1 cellular context compared by ENCODE assay signal in the genomic region with DNA sequence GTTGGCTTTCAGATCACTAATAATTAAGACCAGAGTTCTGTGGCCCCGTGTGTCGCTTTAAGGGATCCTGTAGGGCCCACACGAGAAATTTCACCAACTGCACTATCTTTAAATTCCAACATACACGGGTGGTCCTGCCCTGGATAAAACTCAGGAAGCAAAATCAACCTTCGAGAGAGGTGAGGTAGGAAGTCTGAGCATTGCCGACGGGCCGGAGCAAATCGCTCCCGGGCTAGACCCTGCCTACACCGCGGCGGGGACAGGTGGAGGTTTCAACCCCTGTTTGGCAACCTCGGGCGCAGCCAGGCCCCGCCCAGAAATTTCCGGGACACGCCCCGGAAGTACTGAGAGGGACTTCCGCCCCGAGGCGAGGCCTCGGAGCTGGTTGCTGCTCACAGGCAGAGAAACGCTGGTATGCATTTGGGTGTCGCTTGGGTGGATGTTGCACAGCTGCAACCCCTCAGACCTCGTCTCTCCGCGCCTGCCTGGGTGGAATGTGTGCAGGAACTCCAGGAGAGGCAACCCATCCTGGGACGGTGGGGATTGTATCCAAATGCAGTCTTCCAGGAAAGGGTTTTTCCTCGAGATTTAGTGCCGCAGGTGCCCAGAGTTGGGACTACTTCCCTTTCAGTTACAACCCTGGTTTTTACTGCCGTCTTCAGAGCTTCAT.
TF ChIP-seq lines count a peak whose summit lies in the region.

No MANE protein-coding gene starts in this region.

TF ChIP-seq in K562, 482 proteins besides CTCF, POLR2A, EP300 and RAD21 (continued from another document and continues in another):
- TF ChIP-seq, protein P1, sequence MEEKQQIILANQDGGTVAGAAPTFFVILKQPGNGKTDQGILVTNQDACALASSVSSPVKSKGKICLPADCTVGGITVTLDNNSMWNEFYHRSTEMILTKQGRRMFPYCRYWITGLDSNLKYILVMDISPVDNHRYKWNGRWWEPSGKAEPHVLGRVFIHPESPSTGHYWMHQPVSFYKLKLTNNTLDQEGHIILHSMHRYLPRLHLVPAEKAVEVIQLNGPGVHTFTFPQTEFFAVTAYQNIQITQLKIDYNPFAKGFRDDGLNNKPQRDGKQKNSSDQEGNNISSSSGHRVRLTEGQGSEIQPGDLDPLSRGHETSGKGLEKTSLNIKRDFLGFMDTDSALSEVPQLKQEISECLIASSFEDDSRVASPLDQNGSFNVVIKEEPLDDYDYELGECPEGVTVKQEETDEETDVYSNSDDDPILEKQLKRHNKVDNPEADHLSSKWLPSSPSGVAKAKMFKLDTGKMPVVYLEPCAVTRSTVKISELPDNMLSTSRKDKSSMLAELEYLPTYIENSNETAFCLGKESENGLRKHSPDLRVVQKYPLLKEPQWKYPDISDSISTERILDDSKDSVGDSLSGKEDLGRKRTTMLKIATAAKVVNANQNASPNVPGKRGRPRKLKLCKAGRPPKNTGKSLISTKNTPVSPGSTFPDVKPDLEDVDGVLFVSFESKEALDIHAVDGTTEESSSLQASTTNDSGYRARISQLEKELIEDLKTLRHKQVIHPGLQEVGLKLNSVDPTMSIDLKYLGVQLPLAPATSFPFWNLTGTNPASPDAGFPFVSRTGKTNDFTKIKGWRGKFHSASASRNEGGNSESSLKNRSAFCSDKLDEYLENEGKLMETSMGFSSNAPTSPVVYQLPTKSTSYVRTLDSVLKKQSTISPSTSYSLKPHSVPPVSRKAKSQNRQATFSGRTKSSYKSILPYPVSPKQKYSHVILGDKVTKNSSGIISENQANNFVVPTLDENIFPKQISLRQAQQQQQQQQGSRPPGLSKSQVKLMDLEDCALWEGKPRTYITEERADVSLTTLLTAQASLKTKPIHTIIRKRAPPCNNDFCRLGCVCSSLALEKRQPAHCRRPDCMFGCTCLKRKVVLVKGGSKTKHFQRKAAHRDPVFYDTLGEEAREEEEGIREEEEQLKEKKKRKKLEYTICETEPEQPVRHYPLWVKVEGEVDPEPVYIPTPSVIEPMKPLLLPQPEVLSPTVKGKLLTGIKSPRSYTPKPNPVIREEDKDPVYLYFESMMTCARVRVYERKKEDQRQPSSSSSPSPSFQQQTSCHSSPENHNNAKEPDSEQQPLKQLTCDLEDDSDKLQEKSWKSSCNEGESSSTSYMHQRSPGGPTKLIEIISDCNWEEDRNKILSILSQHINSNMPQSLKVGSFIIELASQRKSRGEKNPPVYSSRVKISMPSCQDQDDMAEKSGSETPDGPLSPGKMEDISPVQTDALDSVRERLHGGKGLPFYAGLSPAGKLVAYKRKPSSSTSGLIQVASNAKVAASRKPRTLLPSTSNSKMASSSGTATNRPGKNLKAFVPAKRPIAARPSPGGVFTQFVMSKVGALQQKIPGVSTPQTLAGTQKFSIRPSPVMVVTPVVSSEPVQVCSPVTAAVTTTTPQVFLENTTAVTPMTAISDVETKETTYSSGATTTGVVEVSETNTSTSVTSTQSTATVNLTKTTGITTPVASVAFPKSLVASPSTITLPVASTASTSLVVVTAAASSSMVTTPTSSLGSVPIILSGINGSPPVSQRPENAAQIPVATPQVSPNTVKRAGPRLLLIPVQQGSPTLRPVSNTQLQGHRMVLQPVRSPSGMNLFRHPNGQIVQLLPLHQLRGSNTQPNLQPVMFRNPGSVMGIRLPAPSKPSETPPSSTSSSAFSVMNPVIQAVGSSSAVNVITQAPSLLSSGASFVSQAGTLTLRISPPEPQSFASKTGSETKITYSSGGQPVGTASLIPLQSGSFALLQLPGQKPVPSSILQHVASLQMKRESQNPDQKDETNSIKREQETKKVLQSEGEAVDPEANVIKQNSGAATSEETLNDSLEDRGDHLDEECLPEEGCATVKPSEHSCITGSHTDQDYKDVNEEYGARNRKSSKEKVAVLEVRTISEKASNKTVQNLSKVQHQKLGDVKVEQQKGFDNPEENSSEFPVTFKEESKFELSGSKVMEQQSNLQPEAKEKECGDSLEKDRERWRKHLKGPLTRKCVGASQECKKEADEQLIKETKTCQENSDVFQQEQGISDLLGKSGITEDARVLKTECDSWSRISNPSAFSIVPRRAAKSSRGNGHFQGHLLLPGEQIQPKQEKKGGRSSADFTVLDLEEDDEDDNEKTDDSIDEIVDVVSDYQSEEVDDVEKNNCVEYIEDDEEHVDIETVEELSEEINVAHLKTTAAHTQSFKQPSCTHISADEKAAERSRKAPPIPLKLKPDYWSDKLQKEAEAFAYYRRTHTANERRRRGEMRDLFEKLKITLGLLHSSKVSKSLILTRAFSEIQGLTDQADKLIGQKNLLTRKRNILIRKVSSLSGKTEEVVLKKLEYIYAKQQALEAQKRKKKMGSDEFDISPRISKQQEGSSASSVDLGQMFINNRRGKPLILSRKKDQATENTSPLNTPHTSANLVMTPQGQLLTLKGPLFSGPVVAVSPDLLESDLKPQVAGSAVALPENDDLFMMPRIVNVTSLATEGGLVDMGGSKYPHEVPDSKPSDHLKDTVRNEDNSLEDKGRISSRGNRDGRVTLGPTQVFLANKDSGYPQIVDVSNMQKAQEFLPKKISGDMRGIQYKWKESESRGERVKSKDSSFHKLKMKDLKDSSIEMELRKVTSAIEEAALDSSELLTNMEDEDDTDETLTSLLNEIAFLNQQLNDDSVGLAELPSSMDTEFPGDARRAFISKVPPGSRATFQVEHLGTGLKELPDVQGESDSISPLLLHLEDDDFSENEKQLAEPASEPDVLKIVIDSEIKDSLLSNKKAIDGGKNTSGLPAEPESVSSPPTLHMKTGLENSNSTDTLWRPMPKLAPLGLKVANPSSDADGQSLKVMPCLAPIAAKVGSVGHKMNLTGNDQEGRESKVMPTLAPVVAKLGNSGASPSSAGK (IDR thresholded peaks at IDR 0.05): peak; percentile 74
- 0 out of 2 replicates have a peak, but pooled peaks have one; percentile 4 for TF ChIP-seq NFIC (IDR thresholded peaks at IDR 0.05)
- TF ChIP-seq CHAMP1 (IDR thresholded peaks at IDR 0.05): peak; percentile 36; the same call in 1 of the 2 replicates
- TF ChIP-seq ZBTB17 (CRISPR knock-in tag; IDR thresholded peaks at IDR 0.05): 0 out of 2 replicates have a peak, but pooled peaks have one; percentile 48
- TF ChIP-seq, protein P2, sequence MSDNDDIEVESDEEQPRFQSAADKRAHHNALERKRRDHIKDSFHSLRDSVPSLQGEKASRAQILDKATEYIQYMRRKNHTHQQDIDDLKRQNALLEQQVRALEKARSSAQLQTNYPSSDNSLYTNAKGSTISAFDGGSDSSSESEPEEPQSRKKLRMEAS (CRISPR knock-in tag; IDR thresholded peaks at IDR 0.05): peak; percentile 83
- peak; percentile 94 for TF ChIP-seq ZBTB40 (IDR thresholded peaks at IDR 0.05)
- no peak for TF ChIP-seq ZBTB40 (CRISPR knock-in tag; IDR thresholded peaks at IDR 0.05)
- no peak for TF ChIP-seq ATF1 (CRISPR knock-in tag; IDR thresholded peaks at IDR 0.05)
- TF ChIP-seq ATF1 (tag; IDR thresholded peaks at IDR 0.05): peak; percentile 38; the same call in 1 of the 2 replicates
- TF ChIP-seq L3MBTL2 (IDR thresholded peaks at IDR 0.05): peak; percentile 71
- TF ChIP-seq POLR2B (IDR thresholded peaks at IDR 0.05; ENCODE audit: low read depth, partially characterized antibody): peak; percentile 91
- peak; percentile 83 for TF ChIP-seq GABPB1 (CRISPR knock-in tag; IDR thresholded peaks at IDR 0.05)
- 0 out of 4 replicates have a peak, but pooled peaks of 1 of the 2 experiments have one; percentile 24 for TF ChIP-seq RCOR1 (IDR thresholded peaks at IDR 0.05; ENCODE audit: borderline replicate concordance in 1 of 2, low read depth in 2 of 2, low read length in 2 of 2)
- TF ChIP-seq, protein P3, sequence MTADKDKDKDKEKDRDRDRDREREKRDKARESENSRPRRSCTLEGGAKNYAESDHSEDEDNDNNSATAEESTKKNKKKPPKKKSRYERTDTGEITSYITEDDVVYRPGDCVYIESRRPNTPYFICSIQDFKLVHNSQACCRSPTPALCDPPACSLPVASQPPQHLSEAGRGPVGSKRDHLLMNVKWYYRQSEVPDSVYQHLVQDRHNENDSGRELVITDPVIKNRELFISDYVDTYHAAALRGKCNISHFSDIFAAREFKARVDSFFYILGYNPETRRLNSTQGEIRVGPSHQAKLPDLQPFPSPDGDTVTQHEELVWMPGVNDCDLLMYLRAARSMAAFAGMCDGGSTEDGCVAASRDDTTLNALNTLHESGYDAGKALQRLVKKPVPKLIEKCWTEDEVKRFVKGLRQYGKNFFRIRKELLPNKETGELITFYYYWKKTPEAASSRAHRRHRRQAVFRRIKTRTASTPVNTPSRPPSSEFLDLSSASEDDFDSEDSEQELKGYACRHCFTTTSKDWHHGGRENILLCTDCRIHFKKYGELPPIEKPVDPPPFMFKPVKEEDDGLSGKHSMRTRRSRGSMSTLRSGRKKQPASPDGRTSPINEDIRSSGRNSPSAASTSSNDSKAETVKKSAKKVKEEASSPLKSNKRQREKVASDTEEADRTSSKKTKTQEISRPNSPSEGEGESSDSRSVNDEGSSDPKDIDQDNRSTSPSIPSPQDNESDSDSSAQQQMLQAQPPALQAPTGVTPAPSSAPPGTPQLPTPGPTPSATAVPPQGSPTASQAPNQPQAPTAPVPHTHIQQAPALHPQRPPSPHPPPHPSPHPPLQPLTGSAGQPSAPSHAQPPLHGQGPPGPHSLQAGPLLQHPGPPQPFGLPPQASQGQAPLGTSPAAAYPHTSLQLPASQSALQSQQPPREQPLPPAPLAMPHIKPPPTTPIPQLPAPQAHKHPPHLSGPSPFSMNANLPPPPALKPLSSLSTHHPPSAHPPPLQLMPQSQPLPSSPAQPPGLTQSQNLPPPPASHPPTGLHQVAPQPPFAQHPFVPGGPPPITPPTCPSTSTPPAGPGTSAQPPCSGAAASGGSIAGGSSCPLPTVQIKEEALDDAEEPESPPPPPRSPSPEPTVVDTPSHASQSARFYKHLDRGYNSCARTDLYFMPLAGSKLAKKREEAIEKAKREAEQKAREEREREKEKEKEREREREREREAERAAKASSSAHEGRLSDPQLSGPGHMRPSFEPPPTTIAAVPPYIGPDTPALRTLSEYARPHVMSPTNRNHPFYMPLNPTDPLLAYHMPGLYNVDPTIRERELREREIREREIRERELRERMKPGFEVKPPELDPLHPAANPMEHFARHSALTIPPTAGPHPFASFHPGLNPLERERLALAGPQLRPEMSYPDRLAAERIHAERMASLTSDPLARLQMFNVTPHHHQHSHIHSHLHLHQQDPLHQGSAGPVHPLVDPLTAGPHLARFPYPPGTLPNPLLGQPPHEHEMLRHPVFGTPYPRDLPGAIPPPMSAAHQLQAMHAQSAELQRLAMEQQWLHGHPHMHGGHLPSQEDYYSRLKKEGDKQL (CRISPR knock-in tag; IDR thresholded peaks at IDR 0.05; ENCODE audit: borderline replicate concordance): no peak
- peak; percentile 80 for TF ChIP-seq ELF1 (tag; IDR thresholded peaks at IDR 0.05)
